ENCODE assay signal across 8 cellular contexts in genomic region chr19:1261863-1262686, GRCh38. TPM values are rescaled to one million over a fixed set of nuclear protein-coding genes. Genes with fewer than 3 reads are reported as not detected.
DNase-seq lines count a peak whose midpoint lies in the region; ATAC-seq and TF ChIP-seq lines count a peak whose summit lies in the region.

No MANE protein-coding gene starts in this region.

- no peaks in the 10 kb centered on the region for H3K9me3 Mint-ChIP-seq in activated T-cell treated with anti-CD3 and anti-CD28 coated beads, Interleukin-2, amount 50 U/mL, for 4 hours

- peaks cover 48 to 57% of the 10 kb centered on the region in 2 experiments for H3K4me1 ChIP-seq in trophoblast cell (ENCODE audit: control insufficient read depth in 1 of 2, insufficient read depth in 2 of 2, low read length in 2 of 2)

- H3K14ac ChIP-seq in trophoblast cell (ENCODE audit: low read length): peak overlapping the region; percentile 83

- POLR2A ChIA-PET in AG04450 (lab: Yijun Ruan, JAX): interaction anchor here (0.6 to 1.9 kb wide), 3 partner anchors 9 to 21 kb away, joined by 3 to 8 read pairs (median 4); partner anchors contain the start of gene ATP5F1D

- H3K4me3 ChIP-seq in AG04450 (ENCODE audit: low read depth, low read length): peak overlapping the region; percentile 66
- H3K4me3 ChIP-seq in HL-60 (replicated peaks; ENCODE audit: insufficient read depth, low read length): peak overlapping the region; percentile 64
- H3K4me3 ChIP-seq in trophoblast cell (ENCODE audit: low read depth, low read length): no peak overlapping the region

- ATAC-seq in activated T-cell treated with anti-CD3 and anti-CD28 coated beads, Interleukin-2, amount 50 U/mL, for 4 hours: no peak
- no peak for ATAC-seq in GM19328 (IDR thresholded peaks at IDR 0.05; ENCODE audit: unreplicated experiment)

- no peak overlapping the region for H3K9ac ChIP-seq in trophoblast cell (ENCODE audit: low read length)

- no peak for DNase-seq in AG04450 (ENCODE audit: low read depth, low spot score)
- DNase-seq in HL-60 (ENCODE audit: low read depth in 1 of 2, low spot score in 1 of 2): no peak
- no peak for DNase-seq in activated T-cell treated with anti-CD3 and anti-CD28 coated beads, Interleukin-2, amount 50 U/mL, for 4 hours
- peak; percentile 87 for DNase-seq in glomerular visceral epithelial cell (ENCODE audit: extremely low spot score)
- DNase-seq in trophoblast cell: peak; percentile 42 to 51
- no peak for DNase-seq in NCI-H1105 treated with DMSO at 0.1 percent for 48 hours (lab: John Stamatoyannopoulos, UW)
- no peak for DNase-seq in NOMO-1 treated with dmso at 0.1 percent for 144 hours (lab: John Stamatoyannopoulos, UW; ENCODE audit: unreplicated experiment)

- peaks cover 11 to 15% of the 10 kb centered on the region in 2 experiments for H3K36me3 ChIP-seq in trophoblast cell (ENCODE audit: control insufficient read depth in 1 of 2, insufficient read depth in 2 of 2, low read length in 2 of 2)

- TF ChIP-seq CTCF in AG04450 (IDR thresholded peaks at IDR 0.05; ENCODE audit: low read depth, low read length): no peak
- no peak for TF ChIP-seq CTCF in HL-60 (IDR thresholded peaks at IDR 0.05; ENCODE audit: insufficient read depth, low read length)

- peaks cover 5% of the 10 kb centered on the region for H3K36me3 Mint-ChIP-seq in activated T-cell treated with anti-CD3 and anti-CD28 coated beads, Interleukin-2, amount 50 U/mL, for 4 hours (ENCODE audit: insufficient read depth)

- H2BK5ac ChIP-seq in trophoblast cell (ENCODE audit: low read depth, low read length, poor library complexity): peak overlapping the region; percentile 55

- H3K27me3 Mint-ChIP-seq in activated T-cell treated with anti-CD3 and anti-CD28 coated beads, Interleukin-2, amount 50 U/mL, for 4 hours (ENCODE audit: low read depth): no peaks in the 10 kb centered on the region

- H2BK12ac ChIP-seq in trophoblast cell (ENCODE audit: low read length): peak overlapping the region; percentile 80

- peaks cover 60% of the 10 kb centered on the region for H3K4me1 Mint-ChIP-seq in activated T-cell treated with anti-CD3 and anti-CD28 coated beads, Interleukin-2, amount 50 U/mL, for 4 hours (ENCODE audit: low read depth)

- H3K79me2 ChIP-seq in trophoblast cell (ENCODE audit: control insufficient read depth, insufficient read depth, low read length, poor library complexity): peaks cover 5% of the 10 kb centered on the region

- no peaks in the 10 kb centered on the region; the same call in 1 of the 2 replicates for H3K9me3 ChIP-seq in AG04450 (ENCODE audit: control insufficient read depth, insufficient read depth, low read length)
- H3K9me3 ChIP-seq in trophoblast cell (ENCODE audit: insufficient read depth, low read depth, low read length): no peaks in the 10 kb centered on the region

- H2BK120ac ChIP-seq in trophoblast cell (ENCODE audit: insufficient read depth, low read length, poor library complexity): peak overlapping the region; percentile 65

- peak overlapping the region; percentile 89 for H4K91ac ChIP-seq in trophoblast cell (ENCODE audit: low read depth, low read length)

- H3K27me3 ChIP-seq in AG04450 (ENCODE audit: control insufficient read depth, insufficient read depth, low read length) (no peaks in the 10 kb centered on the region), HL-60 (ENCODE audit: insufficient read depth, poor library complexity, severe bottlenecking) (no peaks in the 10 kb centered on the region), trophoblast cell (ENCODE audit: insufficient read depth, low read length) (no peaks in the 10 kb centered on the region)

- CTCF ChIA-PET in AG04450 (lab: Charles Lee): interaction anchor here (1.5 kb wide), 1 partner anchor 18 kb away, joined by 6 read pairs; no protein-coding TSS in a partner anchor

- H2AFZ ChIP-seq in trophoblast cell (ENCODE audit: insufficient read depth, low read length, poor library complexity): peak overlapping the region; percentile 57

- WGBS in trophoblast cell (ENCODE audit: extremely low coverage, insufficient coverage, insufficient read length): no CpG with 5 or more reads among the region's 28 CpGs

- peaks cover 41% of the 10 kb centered on the region for H3K79me1 ChIP-seq in trophoblast cell (ENCODE audit: low read length)

- H3K4me2 ChIP-seq in trophoblast cell (ENCODE audit: low read length): peak overlapping the region; percentile 69

- peak overlapping the region; percentile 83 for H4K8ac ChIP-seq in trophoblast cell (ENCODE audit: low read depth, low read length)

- H3K27ac ChIP-seq in AG04450 (ENCODE audit: low read depth, low read length) (peak overlapping the region; percentile 70), HL-60 (replicated peaks) (peak overlapping the region; percentile 86), trophoblast cell (ENCODE audit: low read depth, low read length) (peak overlapping the region; percentile 22)

- H3K4me3 Mint-ChIP-seq in activated T-cell treated with anti-CD3 and anti-CD28 coated beads, Interleukin-2, amount 50 U/mL, for 4 hours: peak overlapping the region; percentile 91

- peak overlapping the region; percentile 33 for H4K12ac ChIP-seq in trophoblast cell (ENCODE audit: low read depth, low read length)

- peak overlapping the region; percentile 68 for H3K18ac ChIP-seq in trophoblast cell (ENCODE audit: low read length)

- H3K4ac ChIP-seq in trophoblast cell (ENCODE audit: low read depth, low read length): peak overlapping the region; percentile 68

- H2AK5ac ChIP-seq in trophoblast cell (ENCODE audit: low read length): peak overlapping the region; percentile 72

- H3K23ac ChIP-seq in trophoblast cell (ENCODE audit: low read length): no peak overlapping the region

RNA-seq across cellular contexts. Expression of gene CIRBP, which starts 7.1 kb away (rescaled TPM):
- polyA plus RNA-seq in AG04450 (2011; rRNA removed): 269 and 274 TPM in 2 replicates
- 121 and 143 TPM in 2 replicates for polyA minus RNA-seq in AG04450 (2011; rRNA and poly(A)+ RNA removed)
- total RNA-seq in activated T-cell treated with anti-CD3 and anti-CD28 coated beads, Interleukin-2, amount 50 U/mL, for 4 hours: 100 to 1,000 TPM; 269 to 294 (median 285) TPM
- 116 and 120 TPM in 2 replicates for polyA plus RNA-seq in trophoblast cell (2013)

RNA-seq across cellular contexts. Expression of gene FAM174C, which starts 13.3 kb away (rescaled TPM):
- 16.6 and 29.1 TPM in 2 replicates for polyA plus RNA-seq in AG04450 (2011; rRNA removed)
- 3.8 and 4.7 TPM in 2 replicates for polyA minus RNA-seq in AG04450 (2011; rRNA and poly(A)+ RNA removed)
- total RNA-seq in activated T-cell treated with anti-CD3 and anti-CD28 coated beads, Interleukin-2, amount 50 U/mL, for 4 hours: 100 to 1,000 TPM; 189 to 199 (median 194) TPM
- polyA plus RNA-seq in trophoblast cell (2013): 58.5 and 63.2 TPM in 2 replicates

RNA-seq across cellular contexts. Expression of gene MIDN, which starts 13.7 kb away (rescaled TPM):
- 6.6 and 10.6 TPM in 2 replicates for polyA plus RNA-seq in AG04450 (2011; rRNA removed)
- 16.1 and 21.3 TPM in 2 replicates for polyA minus RNA-seq in AG04450 (2011; rRNA and poly(A)+ RNA removed)
- total RNA-seq in activated T-cell treated with anti-CD3 and anti-CD28 coated beads, Interleukin-2, amount 50 U/mL, for 4 hours: 10 to 100 TPM; 63.2 to 70.0 (median 68.7) TPM
- polyA plus RNA-seq in trophoblast cell (2013): 159 and 165 TPM in 2 replicates

RNA-seq across cellular contexts. Expression of gene ATP5F1D, which starts 20.5 kb away (rescaled TPM):
- polyA plus RNA-seq in AG04450 (2011; rRNA removed): 36.4 and 55.1 TPM in 2 replicates
- polyA minus RNA-seq in AG04450 (2011; rRNA and poly(A)+ RNA removed): 19.4 and 21.4 TPM in 2 replicates
- total RNA-seq in activated T-cell treated with anti-CD3 and anti-CD28 coated beads, Interleukin-2, amount 50 U/mL, for 4 hours: 100 to 1,000 TPM; 259 to 434 (median 312) TPM
- 106 and 107 TPM in 2 replicates for polyA plus RNA-seq in trophoblast cell (2013)

RNA-seq across cellular contexts. Expression of gene EFNA2, which starts 23.6 kb away (rescaled TPM):
- polyA plus RNA-seq in AG04450 (2011; rRNA removed): not detected in 2 replicates
- not detected in 2 replicates for polyA minus RNA-seq in AG04450 (2011; rRNA and poly(A)+ RNA removed)
- not detected for total RNA-seq in activated T-cell treated with anti-CD3 and anti-CD28 coated beads, Interleukin-2, amount 50 U/mL, for 4 hours
- 7.2 and 7.3 TPM in 2 replicates for polyA plus RNA-seq in trophoblast cell (2013)

Comparison
In these comparisons a context has a peak if more than half of its experiments do, and no peak if none do; other contexts are left out.
1. DNase-seq: peak in glomerular visceral epithelial cell (single experiment) and trophoblast cell (2 of 2); none in AG04450 (single experiment), HL-60 (0 of 2), activated T-cell treated with anti-CD3 and anti-CD28 coated beads, Interleukin-2, amount 50 U/mL, for 4 hours (single experiment), NCI-H1105 treated with DMSO at 0.1 percent for 48 hours (single experiment) and NOMO-1 treated with dmso at 0.1 percent for 144 hours (single experiment).
2. H3K27ac ChIP-seq: peak in every context shown above with its lines; median percentile 86 in HL-60; 70 in AG04450; 22 in trophoblast cell.